In the genomic region with DNA sequence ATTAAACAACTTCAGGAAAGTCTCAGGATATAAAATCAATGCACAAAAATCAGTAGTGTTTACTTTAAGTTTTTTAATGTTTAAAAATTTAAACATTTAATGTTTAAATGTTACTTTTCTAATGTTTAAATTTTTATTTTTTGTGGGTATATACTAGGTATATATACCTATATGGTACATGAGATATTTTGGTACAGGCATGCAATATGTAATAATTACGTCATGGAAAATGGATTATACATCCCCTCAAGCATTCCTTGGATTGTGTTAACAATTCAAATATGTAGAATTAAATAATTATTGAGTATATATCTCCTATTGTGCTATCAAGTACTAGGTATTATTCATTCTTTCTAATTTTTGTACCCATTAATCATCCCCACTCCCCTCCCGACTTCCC, we compare ENCODE assay signal across 17 cellular contexts.
DNase-seq lines count a peak whose midpoint lies in the region; ATAC-seq, FAIRE-seq and TF ChIP-seq lines count a peak whose summit lies in the region.
"Had no signal": no experiment of that assay in that cellular context is flagged by ENCODE, and none has a peak within 500 bp of the region (broad histone marks: within the 10 kb centered on the region; RNA-seq: fewer than 3 reads in every experiment).

No MANE protein-coding gene starts in this region.

- no peaks in the 10 kb centered on the region for H3K9me3 ChIP-seq in HepG2 (ENCODE audit: low read length)
- H3K9me3 ChIP-seq in right lobe of liver, result no peaks in the 10 kb centered on the region
- H3K9me3 ChIP-seq in GM12878 (replicated peaks; ENCODE audit: control insufficient read depth, insufficient read depth, low read length), result no peaks in the 10 kb centered on the region
- no peaks in the 10 kb centered on the region for H3K9me3 ChIP-seq in small intestine (ENCODE audit: control insufficient read depth, low read depth)

- H3K79me2 ChIP-seq in HepG2 (ENCODE audit: insufficient read depth, low read length), result no peaks in the 10 kb centered on the region
- H3K79me2 ChIP-seq in GM12878 (ENCODE audit: control insufficient read depth, insufficient read depth, low read length), result no peaks in the 10 kb centered on the region

- no peak for ATAC-seq in HepG2
- no peak for ATAC-seq in right lobe of liver
- no peak for ATAC-seq in GM12878
- no peak for ATAC-seq in GM18517 (IDR thresholded peaks at IDR 0.05; ENCODE audit: unreplicated experiment)
- ATAC-seq: GM23338, HCT116 had no signal

- H3K27ac ChIP-seq in HepG2 (ENCODE audit: extremely low read length, insufficient read depth, low read length) (no peak overlapping the region), right lobe of liver (no peak overlapping the region), GM12878 (ENCODE audit: control insufficient read depth, insufficient read depth) (no peak overlapping the region), small intestine (ENCODE audit: low read depth in 1 of 2, low read length in 1 of 2) (no peak overlapping the region)

- SMC1A ChIA-PET in GM12878 (lab: Charles Lee; ENCODE audit: uncharacterized antibody, unreplicated experiment), result no interaction called here

- RAD21 ChIA-PET in GM12878 (lab: Charles Lee; ENCODE audit: unreplicated experiment), result no interaction called here

- H3K4me2 ChIP-seq in HepG2 (ENCODE audit: low read depth, low read length) (no peak overlapping the region), GM12878 (ENCODE audit: control insufficient read depth, insufficient read depth) (no peak overlapping the region)
- H3K4me2 ChIP-seq: GM23338 had no signal

- intact Hi-C loops in HepG2 (cut with micrococcal nuclease; ENCODE audit: unreplicated experiment), result no loop called here
- intact Hi-C loops in right lobe of liver (cut with DNase I), result no loop called here
- intact Hi-C loops in GM12878 (cut with micrococcal nuclease; ENCODE audit: unreplicated experiment), result no loop called here

- TF ChIP-seq RAD21 in HepG2 (CRISPR knock-in tag; IDR thresholded peaks at IDR 0.05), result no peak
- TF ChIP-seq RAD21 in GM12878 (IDR thresholded peaks at IDR 0.05; ENCODE audit: insufficient read depth, low read depth, low read length), result no peak

- TF ChIP-seq POLR2A in HepG2 (IDR thresholded peaks at IDR 0.05; ENCODE audit: insufficient read depth in 1 of 2, low read depth in 2 of 2, low read length in 2 of 2) (no peak), right lobe of liver (IDR thresholded peaks at IDR 0.05) (no peak), GM12878 (IDR thresholded peaks at IDR 0.05; ENCODE audit: low read depth, low read length) (no peak)

- H4K20me1 ChIP-seq in HepG2 (ENCODE audit: insufficient read depth, low read length) (no peaks in the 10 kb centered on the region), GM12878 (ENCODE audit: control insufficient read depth, insufficient read depth) (no peaks in the 10 kb centered on the region)

- no peak for TF ChIP-seq EP300 in HepG2 (IDR thresholded peaks at IDR 0.05; ENCODE audit: low read depth in 2 of 2, low read length in 2 of 2)
- no peak for TF ChIP-seq EP300 in HepG2 (CRISPR knock-in tag; IDR thresholded peaks at IDR 0.05; ENCODE audit: borderline replicate concordance)
- TF ChIP-seq EP300 in GM12878 (IDR thresholded peaks at IDR 0.05; ENCODE audit: borderline replicate concordance in 1 of 2, control insufficient read depth in 1 of 2, low read depth in 2 of 2, low read length in 2 of 2), result no peak

- H3K4me3 ChIP-seq in HepG2 (replicated peaks in 1 of 3; ENCODE audit: insufficient read depth in 1 of 3, low read depth in 2 of 3, low read length in 3 of 3) (no peak overlapping the region), right lobe of liver (no peak overlapping the region), GM12878 (no peak overlapping the region), small intestine (ENCODE audit: low read depth in 1 of 2, low read length in 2 of 2) (no peak overlapping the region)
- H3K4me3 ChIP-seq: GM23338 had no signal

- TF ChIP-seq CTCF in HepG2 (CRISPR knock-in tag; IDR thresholded peaks at IDR 0.05) (no peak), right lobe of liver (IDR thresholded peaks at IDR 0.05) (no peak), GM12878 (IDR thresholded peaks at IDR 0.05 in 2 of 3, conservative IDR thresholded peaks at IDR 0.05 in 1 of 3; ENCODE audit: control insufficient read depth in 2 of 3, extremely low read depth in 1 of 3, insufficient read depth in 1 of 3, low read depth in 3 of 3, low read length in 3 of 3) (no peak)

- H3K4me1 ChIP-seq in HepG2 (ENCODE audit: insufficient read depth, low read length) (no peaks in the 10 kb centered on the region), right lobe of liver (no peaks in the 10 kb centered on the region), GM12878 (ENCODE audit: control insufficient read depth, insufficient read depth, low read length) (no peaks in the 10 kb centered on the region), small intestine (ENCODE audit: control insufficient read depth in 2 of 2, insufficient read depth in 1 of 2, low read depth in 1 of 2, low read length in 1 of 2) (no peaks in the 10 kb centered on the region)

- no peak overlapping the region for H2AFZ ChIP-seq in HepG2 (ENCODE audit: low read length)
- H2AFZ ChIP-seq in GM12878 (ENCODE audit: control insufficient read depth, low read depth, low read length), result no peak overlapping the region
- H2AFZ ChIP-seq: GM23338 had no signal

- no peak for DNase-seq in HepG2 (ENCODE audit: low spot score)
- DNase-seq in right lobe of liver, result no peak
- DNase-seq in GM12878 (ENCODE audit: low read depth, low spot score), result no peak
- DNase-seq in small intestine, result no peak
- DNase-seq in DMS 273 treated with DMSO at 0.1 percent for 48 hours (lab: John Stamatoyannopoulos, UW), result no peak
- DNase-seq: 8988T; C1 segment of cervical spinal cord; Calu3; CD4-positive, alpha-beta memory T cell; COR-L47; DMS153; DND-41; H9 had no signal

- WGBS in HepG2 (ENCODE audit: low lambda C conversion rate), result 1% methylated on average over 2 of the region's 2 CpGs
- WGBS in right lobe of liver (ENCODE audit: insufficient coverage, low coverage, low lambda C conversion rate, missing lambda C conversion rate), result 55% methylated on average over 2 of the region's 2 CpGs
- WGBS in GM12878 (ENCODE audit: insufficient coverage, insufficient replicate concordance, low lambda C conversion rate, missing lambda C conversion rate), result 2% methylated on average over 2 of the region's 2 CpGs
- 55 to 65% (median 57%) methylated on average over 2 of the region's 2 CpGs for WGBS in small intestine, 3 donors

- POLR2A ChIA-PET in HepG2 (lab: Yijun Ruan, JAX), result no interaction called here
- POLR2A ChIA-PET in GM12878 (lab: Charles Lee), result no interaction called here

- CTCF ChIA-PET in HepG2 (lab: Yijun Ruan, JAX; ENCODE audit: low intra/inter-chr PET ratio, low total read pairs) (no interaction called here), GM12878 (lab: Yijun Ruan, JAX) (no interaction called here)

- BruUV-seq in HepG2 (replicated peaks; lab: Mats Ljungman, UMichigan) (no TSS peak), GM12878 (replicated peaks; lab: Mats Ljungman, UMichigan) (no TSS peak)

- in situ Hi-C loops in HepG2 (cut with HindIII; ENCODE audit: extremely low pct_ligation_motif_present, low pct_unique_long_range_greater_than_20kb), result no loop called here
- in situ Hi-C loops in GM12878 (cut with MboI), result no loop called here

- H3K36me3 ChIP-seq in HepG2 (replicated peaks in 1 of 2; ENCODE audit: control insufficient read depth in 1 of 2, insufficient read depth in 2 of 2, low read length in 2 of 2) (no peaks in the 10 kb centered on the region), right lobe of liver (no peaks in the 10 kb centered on the region), GM12878 (ENCODE audit: control insufficient read depth in 2 of 2, insufficient read depth in 2 of 2, low read length in 1 of 2) (no peaks in the 10 kb centered on the region), small intestine (ENCODE audit: control insufficient read depth in 2 of 2, insufficient read depth in 2 of 2, low read length in 2 of 2) (no peaks in the 10 kb centered on the region)

- FAIRE-seq in HepG2 (lab: Jason Lieb, UNC), result no peak
- FAIRE-seq in GM12878 (lab: Jason Lieb, UNC), result no peak
- peak; percentile 47 for FAIRE-seq in small intestine (lab: Jason Lieb, UNC)
- FAIRE-seq: G401.6 had no signal

- H3K9ac ChIP-seq in HepG2 (ENCODE audit: insufficient read depth, low read depth, low read length) (no peak overlapping the region), GM12878 (ENCODE audit: control insufficient read depth, insufficient read depth, low read length) (no peak overlapping the region)

- no peaks in the 10 kb centered on the region for H3K27me3 ChIP-seq in HepG2 (ENCODE audit: control insufficient read depth in 1 of 2, insufficient read depth in 2 of 2, low read length in 2 of 2)
- no peaks in the 10 kb centered on the region for H3K27me3 ChIP-seq in right lobe of liver
- no peaks in the 10 kb centered on the region for H3K27me3 ChIP-seq in GM12878 (replicated peaks in 1 of 2; ENCODE audit: control insufficient read depth in 2 of 2, insufficient read depth in 2 of 2, low read length in 1 of 2)
- H3K27me3 ChIP-seq in small intestine (ENCODE audit: control insufficient read depth in 2 of 2, insufficient read depth in 2 of 2, low read length in 2 of 2), result no peaks in the 10 kb centered on the region

TF ChIP-seq in HepG2, 621 proteins besides CTCF, POLR2A, EP300 and RAD21:
- TF ChIP-seq ATF7 (IDR thresholded peaks at IDR 0.05) (peak; percentile 87), ATF7 (CRISPR knock-in tag; IDR thresholded peaks at IDR 0.05) (no peak), ZNF383 (CRISPR knock-in tag; IDR thresholded peaks at IDR 0.05; ENCODE audit: borderline replicate concordance) (no peak)

TF ChIP-seq in GM12878, 131 proteins besides CTCF, POLR2A, EP300 and RAD21 (continues in another document):
- TF ChIP-seq RAD51 (IDR thresholded peaks at IDR 0.05), result no peak
- TF ChIP-seq HDAC6 (IDR thresholded peaks at IDR 0.05; ENCODE audit: unreplicated experiment), result no peak
- TF ChIP-seq ATF7 (IDR thresholded peaks at IDR 0.05; ENCODE audit: low read depth), result 0 out of 2 replicates have a peak, but pooled peaks have one; percentile 17
- TF ChIP-seq, protein P1, sequence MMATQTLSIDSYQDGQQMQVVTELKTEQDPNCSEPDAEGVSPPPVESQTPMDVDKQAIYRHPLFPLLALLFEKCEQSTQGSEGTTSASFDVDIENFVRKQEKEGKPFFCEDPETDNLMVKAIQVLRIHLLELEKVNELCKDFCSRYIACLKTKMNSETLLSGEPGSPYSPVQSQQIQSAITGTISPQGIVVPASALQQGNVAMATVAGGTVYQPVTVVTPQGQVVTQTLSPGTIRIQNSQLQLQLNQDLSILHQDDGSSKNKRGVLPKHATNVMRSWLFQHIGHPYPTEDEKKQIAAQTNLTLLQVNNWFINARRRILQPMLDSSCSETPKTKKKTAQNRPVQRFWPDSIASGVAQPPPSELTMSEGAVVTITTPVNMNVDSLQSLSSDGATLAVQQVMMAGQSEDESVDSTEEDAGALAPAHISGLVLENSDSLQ (IDR thresholded peaks at IDR 0.05), result no peak
